20 cellular contexts compared by ENCODE assay signal in the genomic region with DNA sequence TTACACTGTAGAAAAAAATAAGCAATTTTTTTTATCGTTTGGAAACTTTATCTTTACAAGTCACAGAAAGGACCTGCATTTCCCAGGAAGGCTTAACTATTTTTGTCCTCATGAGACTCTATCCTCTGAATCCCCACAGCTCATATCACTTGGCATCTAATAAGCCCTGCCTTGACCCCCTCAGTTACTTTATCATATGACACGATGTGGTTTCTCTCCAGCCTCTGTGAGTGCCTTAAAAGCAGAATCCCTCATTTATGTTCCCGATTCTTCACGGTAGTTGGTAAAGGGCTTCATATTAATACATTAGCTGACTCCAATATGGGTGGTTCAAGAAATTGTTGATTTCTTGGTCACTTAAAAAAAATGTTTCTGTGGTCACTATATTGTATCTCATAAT.
A peak's percentile ranks its signal among the peaks of the same experiment; 100 is the strongest.
DNase-seq lines count a peak whose midpoint lies in the region; TF ChIP-seq lines count a peak whose summit lies in the region.
"Had no signal": no experiment of that assay in that cellular context is flagged by ENCODE, and none has a peak within 500 bp of the region (broad histone marks: within the 10 kb centered on the region; RNA-seq: fewer than 3 reads in every experiment).

No MANE protein-coding gene starts in this region.

- peaks cover 20% of the 10 kb centered on the region for H3K36me3 Mint-ChIP-seq in nephron progenitor cell (ENCODE audit: low read depth)
- H3K36me3 Mint-ChIP-seq: CD4-positive, CD25-positive, alpha-beta regulatory T cell; CD8-positive, alpha-beta T cell had no signal

- CTCF ChIA-PET in HEK293 (lab: Yijun Ruan, JAX) (no interaction called here), GM10248 (lab: Yijun Ruan, JAX) (no interaction called here)

- no peaks in the 10 kb centered on the region for H3K27me3 Mint-ChIP-seq in nephron progenitor cell (ENCODE audit: low read depth, poor library complexity)
- H3K27me3 Mint-ChIP-seq: CD4-positive, CD25-positive, alpha-beta regulatory T cell had no signal

- peak overlapping the region; percentile 38 for H3K27ac Mint-ChIP-seq in nephron progenitor cell
- H3K27ac Mint-ChIP-seq: B cell; CD4-positive, CD25-positive, alpha-beta regulatory T cell; CD8-positive, alpha-beta T cell; GM23338 had no signal

- POLR2A ChIA-PET in HEK293 (lab: Yijun Ruan, JAX): no interaction called here
- POLR2A ChIA-PET in GM10248 (lab: Yijun Ruan, JAX): no interaction called here

- H3K4me3 Mint-ChIP-seq in nephron progenitor cell: no peak overlapping the region
- H3K4me3 Mint-ChIP-seq: B cell; CD4-positive, CD25-positive, alpha-beta regulatory T cell; CD8-positive, alpha-beta T cell; GM23338 had no signal

- H3K4me1 ChIP-seq in HEK293 (ENCODE audit: control insufficient read depth, insufficient read depth, low read length): peaks cover 19% of the 10 kb centered on the region
- H3K4me1 ChIP-seq: A549, BLaER1, Caco-2 had no signal

- TF ChIP-seq CTCF in HEK293 (tag by site-specific recombination; IDR thresholded peaks at IDR 0.05) (no peak), nephron progenitor cell (IDR thresholded peaks at IDR 0.05) (no peak), GM10248 (IDR thresholded peaks at IDR 0.05; ENCODE audit: control extremely low read depth, extremely low read depth, low read depth, missing control alignments) (no peak)

- H3K4me1 Mint-ChIP-seq in nephron progenitor cell: peaks cover 75% of the 10 kb centered on the region
- H3K4me1 Mint-ChIP-seq: B cell; CD4-positive, CD25-positive, alpha-beta regulatory T cell had no signal

- no peak overlapping the region for H3K4me3 ChIP-seq in HEK293 (ENCODE audit: low read depth, low read length)
- H3K4me3 ChIP-seq: A549, BLaER1, GM23338, HAP-1 had no signal

- no peak overlapping the region for H3K27ac ChIP-seq in HEK293 (ENCODE audit: extremely low read depth, low read depth, low read length)
- H3K27ac ChIP-seq: A549, BLaER1, C4-2B had no signal

- peaks cover 6% of the 10 kb centered on the region for H3K9me3 Mint-ChIP-seq in nephron progenitor cell
- H3K9me3 Mint-ChIP-seq: GM23338 had no signal

- no peaks in the 10 kb centered on the region for H3K36me3 ChIP-seq in HEK293 (ENCODE audit: control insufficient read depth in 2 of 2, insufficient read depth in 1 of 2, low read length in 2 of 2)
- H3K36me3 ChIP-seq: BLaER1, HAP-1 had no signal

- DNase-seq in foreskin melanocyte (peak; percentile 45), nephron progenitor cell (no peak), NCI-H2196 treated with DMSO at 0.1 percent for 48 hours (lab: John Stamatoyannopoulos, UW; ENCODE audit: unreplicated experiment) (no peak), epidermal melanocyte (ENCODE audit: insufficient read length, low spot score) (no peak), GM10248 (ENCODE audit: extremely low spot score) (no peak)
- DNase-seq: 8988T; Caco-2; CD4-positive, CD25-positive, alpha-beta regulatory T cell; CD8-positive, alpha-beta T cell; DMS 273 treated with DMSO at 0.1 percent for 48 hours; DMS79; EL; GDM1 had no signal

- no peaks in the 10 kb centered on the region for H3K9me3 ChIP-seq in HEK293 (ENCODE audit: control insufficient read depth, insufficient read depth, low read depth, low read length)
- H3K9me3 ChIP-seq: A549, BLaER1, Caco-2, HAP-1 had no signal

TF ChIP-seq in HEK293, 187 proteins besides CTCF, POLR2A, EP300 and RAD21:
- TF ChIP-seq MZF1 (tag by site-specific recombination; IDR thresholded peaks at IDR 0.05; ENCODE audit: borderline replicate concordance): peak; percentile 59
- TF ChIP-seq ZFP37 (tag by site-specific recombination; IDR thresholded peaks at IDR 0.05): no peak
TF ChIP-seq in HEK293: peak in this region for 1.
